26 cellular contexts compared by ENCODE assay signal in genomic region chr12:112559784-112560183, GRCh38.
A peak's percentile ranks its signal among the peaks of the same experiment; 100 is the strongest.
DNase-seq lines count a peak whose midpoint lies in the region; ATAC-seq, FAIRE-seq and TF ChIP-seq lines count a peak whose summit lies in the region.
"Had no signal": no experiment of that assay in that cellular context is flagged by ENCODE, and none has a peak within 500 bp of the region (broad histone marks: within the 10 kb centered on the region; RNA-seq: fewer than 3 reads in every experiment).

No MANE protein-coding gene starts in this region.

- H3K4me3 ChIP-seq in PC-3 (ENCODE audit: low read length): no peak overlapping the region
- no peak overlapping the region for H3K4me3 ChIP-seq in small intestine (ENCODE audit: low read depth in 1 of 2, low read length in 2 of 2)
- H3K4me3 ChIP-seq: adrenal gland, colonic mucosa, right atrium auricular region, stomach, tibial nerve had no signal

- H4K20me1 ChIP-seq in PC-3 (ENCODE audit: low read length): no peaks in the 10 kb centered on the region

- WGBS in small intestine, 3 donors: 40 to 65% (median 50%) methylated on average over 2 of the region's 2 CpGs

- peak; percentile 47 for ATAC-seq in activated CD8-positive, alpha-beta memory T cell treated with anti-CD3 and anti-CD28 coated beads, Interleukin-2, amount 10 ng/mL, durations not matched to agents 7 days and 5 days
- ATAC-seq in PC-3 (no peak), omental fat pad (ENCODE audit: low FRiP score) (no peak), GM18519 (IDR thresholded peaks at IDR 0.05; ENCODE audit: low FRiP score, unreplicated experiment) (no peak)
- peak; percentile 51 for ATAC-seq in effector memory CD8-positive, alpha-beta T cell (replicated peaks)
- ATAC-seq: left cardiac atrium had no signal

- no peak overlapping the region for H3K27ac Mint-ChIP-seq in activated CD8-positive, alpha-beta memory T cell treated with anti-CD3 and anti-CD28 coated beads, Interleukin-2, amount 10 ng/mL, durations not matched to agents 7 days and 5 days
- H3K27ac Mint-ChIP-seq in effector memory CD8-positive, alpha-beta T cell: no peak overlapping the region
- H3K27ac Mint-ChIP-seq: naive B cell had no signal

- POLR2A ChIA-PET in PC-3 (lab: Charles Lee; ENCODE audit: unreplicated experiment): no interaction called here

- peaks cover 4% of the 10 kb centered on the region for H3K27me3 Mint-ChIP-seq in activated CD8-positive, alpha-beta memory T cell treated with anti-CD3 and anti-CD28 coated beads, Interleukin-2, amount 10 ng/mL, durations not matched to agents 7 days and 5 days
- H3K27me3 Mint-ChIP-seq in effector memory CD8-positive, alpha-beta T cell: peaks cover 11 to 21% of the 10 kb centered on the region in 2 donors

- H3K79me2 ChIP-seq in PC-3 (ENCODE audit: low read length): no peaks in the 10 kb centered on the region

- 0 out of 2 replicates have a peak overlapping the region, but pooled peaks have one; percentile 4 for H3K4me2 ChIP-seq in PC-3 (ENCODE audit: low read length)

- no peaks in the 10 kb centered on the region for H3K9me3 ChIP-seq in PC-3 (ENCODE audit: low read length)
- H3K9me3 ChIP-seq in small intestine (ENCODE audit: control insufficient read depth, low read depth): no peaks in the 10 kb centered on the region
- H3K9me3 ChIP-seq: adrenal gland, colonic mucosa, right atrium auricular region had no signal

- no peak overlapping the region for H3K9ac ChIP-seq in PC-3 (ENCODE audit: low read length)

- DNase-seq in activated CD8-positive, alpha-beta memory T cell treated with anti-CD3 and anti-CD28 coated beads, Interleukin-2, amount 10 ng/mL, durations not matched to agents 7 days and 5 days: no peak
- no peak for DNase-seq in activated CD8-positive, alpha-beta memory T cell treated with anti-CD3 and anti-CD28 coated beads for 24 hours
- DNase-seq in PC-3 (no peak), small intestine (peak; percentile 2), anterior cingulate cortex (lab: John Stamatoyannopoulos, UW) (no peak), omental fat pad (ENCODE audit: low spot score) (no peak)
- no peak for DNase-seq in effector memory CD8-positive, alpha-beta T cell
- DNase-seq: 8988T; activated CD4-positive, alpha-beta T cell treated with anti-CD3 and anti-CD28 coated beads, Interleukin-2, amount 50 U/mL, for 48 hours; activated gamma-delta T cell treated with Interleukin-2 at 50 U/mL for 16 hours; activated T-cell treated with anti-CD3 and anti-CD28 coated beads for 4 hours; adrenal gland; C1 segment of cervical spinal cord; Calu3; colonic mucosa; head of caudate nucleus; left cardiac atrium; naive B cell; NCI-H1048; NCI-H1930; NCI-H748 treated with DMSO at 0.1 percent for 48 hours; stomach had no signal

- H3F3A ChIP-seq in PC-3 (ENCODE audit: low read length, unreplicated experiment): no peaks in the 10 kb centered on the region

- no peak for TF ChIP-seq CTCF in PC-3 (conservative IDR thresholded peaks at IDR 0.05; ENCODE audit: low read depth, low read length)
- no peak for TF ChIP-seq CTCF in omental fat pad (IDR thresholded peaks at IDR 0.05)

- no peaks in the 10 kb centered on the region for H3K4me1 Mint-ChIP-seq in activated CD8-positive, alpha-beta memory T cell treated with anti-CD3 and anti-CD28 coated beads, Interleukin-2, amount 10 ng/mL, durations not matched to agents 7 days and 5 days
- H3K4me1 Mint-ChIP-seq in effector memory CD8-positive, alpha-beta T cell (ENCODE audit: low read depth in 2 of 2): peaks cover 0 to 2% of the 10 kb centered on the region in 2 donors
- H3K4me1 Mint-ChIP-seq: naive B cell had no signal

- H3K36me3 Mint-ChIP-seq in activated CD8-positive, alpha-beta memory T cell treated with anti-CD3 and anti-CD28 coated beads, Interleukin-2, amount 10 ng/mL, durations not matched to agents 7 days and 5 days: no peaks in the 10 kb centered on the region
- H3K36me3 Mint-ChIP-seq in effector memory CD8-positive, alpha-beta T cell (ENCODE audit: insufficient read depth): peaks cover 2% of the 10 kb centered on the region

- no peak overlapping the region for H3K4me3 Mint-ChIP-seq in activated CD8-positive, alpha-beta memory T cell treated with anti-CD3 and anti-CD28 coated beads, Interleukin-2, amount 10 ng/mL, durations not matched to agents 7 days and 5 days
- no peak overlapping the region for H3K4me3 Mint-ChIP-seq in effector memory CD8-positive, alpha-beta T cell
- H3K4me3 Mint-ChIP-seq: naive B cell had no signal

- H3K27me3 ChIP-seq in PC-3 (ENCODE audit: low read length) (peaks cover 39% of the 10 kb centered on the region), small intestine (ENCODE audit: control insufficient read depth in 2 of 2, insufficient read depth in 2 of 2, low read length in 2 of 2) (no peaks in the 10 kb centered on the region)
- H3K27me3 ChIP-seq: colonic mucosa, right atrium auricular region, tibial nerve had no signal

- no peaks in the 10 kb centered on the region for H3K36me3 ChIP-seq in PC-3 (ENCODE audit: low read depth, low read length)
- H3K36me3 ChIP-seq in small intestine (ENCODE audit: control insufficient read depth in 2 of 2, insufficient read depth in 2 of 2, low read length in 2 of 2): no peaks in the 10 kb centered on the region
- H3K36me3 ChIP-seq: adrenal gland, colonic mucosa, right atrium auricular region, stomach, tibial nerve had no signal

- CTCF ChIA-PET in activated CD8-positive, alpha-beta memory T cell treated with anti-CD3 and anti-CD28 coated beads, Interleukin-2, amount 10 ng/mL, durations not matched to agents 7 days and 5 days (lab: Charles Lee): no interaction called here
- CTCF ChIA-PET in PC-3 (lab: Charles Lee): no interaction called here

- intact Hi-C loops in PC-3 (cut with micrococcal nuclease): no loop called here

- H3K9me3 Mint-ChIP-seq in activated CD8-positive, alpha-beta memory T cell treated with anti-CD3 and anti-CD28 coated beads, Interleukin-2, amount 10 ng/mL, durations not matched to agents 7 days and 5 days (ENCODE audit: low read depth): no peaks in the 10 kb centered on the region
- no peaks in the 10 kb centered on the region for H3K9me3 Mint-ChIP-seq in effector memory CD8-positive, alpha-beta T cell

- H3K9me2 ChIP-seq in PC-3 (replicated peaks; ENCODE audit: low read length): no peaks in the 10 kb centered on the region

- no peak for FAIRE-seq in small intestine (lab: Jason Lieb, UNC)

- no peaks in the 10 kb centered on the region for H3K4me1 ChIP-seq in PC-3 (ENCODE audit: insufficient read depth, low read length)
- no peaks in the 10 kb centered on the region for H3K4me1 ChIP-seq in small intestine (ENCODE audit: control insufficient read depth in 2 of 2, insufficient read depth in 1 of 2, low read depth in 1 of 2, low read length in 1 of 2)
- H3K4me1 ChIP-seq: adrenal gland, colonic mucosa, right atrium auricular region, stomach, tibial nerve had no signal

- no TSS peak for BruUV-seq in PC-3 (replicated peaks; lab: Mats Ljungman, UMichigan)

- H2AFZ ChIP-seq in PC-3 (ENCODE audit: low read length): peak overlapping the region; percentile 21; the same call in 1 of the 2 replicates

- H3K27ac ChIP-seq in PC-3 (ENCODE audit: low read length) (no peak overlapping the region), small intestine (ENCODE audit: low read depth in 1 of 2, low read length in 1 of 2) (no peak overlapping the region)
- H3K27ac ChIP-seq: adrenal gland, colonic mucosa, right atrium auricular region, stomach, tibial nerve, VCaP had no signal

Comparison
In these comparisons a context has a peak if more than half of its experiments do, and no peak if none do; other contexts are left out.
1. ATAC-seq: peak in activated CD8-positive, alpha-beta memory T cell treated with anti-CD3 and anti-CD28 coated beads, Interleukin-2, amount 10 ng/mL, durations not matched to agents 7 days and 5 days (single experiment) and effector memory CD8-positive, alpha-beta T cell (single experiment); none in PC-3 (single experiment), omental fat pad (single experiment) and GM18519 (single experiment).